ENCODE assay signal across 10 cellular contexts in the genomic region with DNA sequence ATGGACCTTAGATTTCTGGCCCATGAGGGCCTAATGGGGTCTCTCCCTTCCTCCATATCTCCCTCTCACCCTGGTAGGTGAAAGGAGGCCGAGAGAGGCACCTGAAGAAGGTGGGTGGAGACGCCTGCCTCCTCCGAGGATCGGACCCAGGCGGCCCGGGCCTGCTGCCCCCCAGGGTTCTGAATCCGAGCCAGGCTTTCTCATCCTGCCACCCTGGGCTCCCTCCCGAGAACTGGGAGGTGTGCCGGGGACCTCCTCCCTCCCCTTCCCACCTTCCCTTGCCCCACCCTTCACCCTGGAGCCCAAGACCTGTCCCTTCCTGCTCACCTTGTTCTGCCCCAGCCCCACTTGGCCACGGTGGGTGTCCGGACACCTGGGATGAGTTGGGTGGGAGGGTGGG.
"Had no signal": no experiment of that assay in that cellular context is flagged by ENCODE, and none has a peak within 500 bp of the region (broad histone marks: within the 10 kb centered on the region; RNA-seq: fewer than 3 reads in every experiment).

No MANE protein-coding gene starts in this region.

- DNase-seq: activated CD4-positive, alpha-beta memory T cell treated with anti-CD3 and anti-CD28 coated beads, Interleukin-2, amount 10 ng/mL, durations not matched to agents 7 days and 5 days; activated effector memory CD4-positive, alpha-beta T cell treated with Interleukin-2 at 50 U/mL for 16 hours; effector memory CD4-positive, alpha-beta T cell; T-cell; upper lobe of right lung had no signal

- ATAC-seq: mucosa of descending colon had no signal

- H2AFZ ChIP-seq: neural progenitor cell had no signal

- H3K4me3 ChIP-seq: mucosa of descending colon, neural progenitor cell, spleen, thoracic aorta, upper lobe of right lung had no signal

- H3K27ac ChIP-seq: neural progenitor cell, spleen, thoracic aorta, upper lobe of right lung, VCaP had no signal

- H3K4me1 ChIP-seq: neural progenitor cell had no signal

- H3K27me3 ChIP-seq: neural progenitor cell, spleen, upper lobe of right lung had no signal

- H3K9me3 ChIP-seq: mucosa of descending colon, spleen, thoracic aorta, upper lobe of right lung had no signal

- H3K36me3 ChIP-seq: neural progenitor cell had no signal
